28 cellular contexts compared by ENCODE assay signal in the genomic region with DNA sequence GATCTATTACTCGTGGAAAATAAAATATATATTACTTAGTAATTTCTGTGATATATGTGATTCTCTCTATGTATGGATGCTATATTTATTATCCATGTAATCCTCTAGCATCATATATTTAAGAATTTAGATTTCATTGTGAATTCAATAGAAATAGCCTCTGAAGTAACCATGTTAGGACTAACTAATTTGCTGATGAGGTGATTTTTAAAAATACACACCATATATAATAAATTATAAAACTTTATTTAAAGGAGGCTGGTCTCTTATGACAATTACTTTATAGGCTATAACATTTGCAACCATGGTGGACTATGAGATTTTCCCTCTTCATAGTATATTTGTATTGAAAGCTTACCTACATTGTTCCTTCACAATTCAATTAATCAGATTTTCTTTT.
"Had no signal": no experiment of that assay in that cellular context is flagged by ENCODE, and none has a peak within 500 bp of the region (broad histone marks: within the 10 kb centered on the region; RNA-seq: fewer than 3 reads in every experiment).

No MANE protein-coding gene starts in this region.

- H3K9me3 ChIP-seq: ovary, psoas muscle, sigmoid colon, suprapubic skin, testis, tibial artery, transverse colon, upper lobe of right lung, uterus had no signal

- H3K27ac ChIP-seq: neural progenitor cell, ovary, parathyroid adenoma, psoas muscle, sigmoid colon, spleen, suprapubic skin, testis, tibial artery, transverse colon, upper lobe of right lung, uterus had no signal

- H3K9ac ChIP-seq: neural progenitor cell, parathyroid adenoma had no signal

- H3K4me3 ChIP-seq: neural progenitor cell, ovary, psoas muscle, sigmoid colon, smooth muscle cell, spleen, suprapubic skin, testis, tibial artery, transverse colon, upper lobe of right lung, uterus had no signal

- H3K27me3 ChIP-seq: neural progenitor cell, ovary, sigmoid colon, spleen, suprapubic skin, testis, tibial artery, transverse colon, upper lobe of right lung, uterus had no signal

- H3K4me2 ChIP-seq: neural progenitor cell, smooth muscle cell had no signal

- DNase-seq: naive thymus-derived CD4-positive, alpha-beta T cell; natural killer cell; occipital lobe; ovary; posterior cingulate gyrus; psoas muscle; right cardiac atrium; sigmoid colon; spleen; stimulated activated CD4-positive, alpha-beta T cell treated with anti-CD3 and anti-CD28 coated beads, Interleukin-12 subunit alpha, Interleukin-12 subunit beta, amount 100 ng/mL, for 4 hours; stimulated activated CD4-positive, alpha-beta T cell treated with anti-CD3 and anti-CD28 coated beads, Interleukin-1b, Interleukin-23, amount 100 ng/mL, for 48 hours; stimulated activated CD4-positive, alpha-beta T cell treated with anti-CD3 and anti-CD28 coated beads, Interleukin-4, amount 100 ng/mL, for 1 hour; stimulated activated CD4-positive, alpha-beta T cell treated with anti-CD3 and anti-CD28 coated beads, Interleukin-4, amount 100 ng/mL, for 4 hours; stimulated activated CD8-positive, alpha-beta memory T cell treated with anti-CD3 and anti-CD28 coated beads, Interleukin-4, amount 100 ng/mL, for 48 hours; stimulated activated naive CD4-positive, alpha-beta T cell; stimulated activated naive CD8-positive, alpha-beta T cell treated with anti-CD3 and anti-CD28 coated beads, Interleukin-15, amount 100 ng/mL, for 72 hours; stimulated activated naive CD8-positive, alpha-beta T cell treated with anti-CD3 and anti-CD28 coated beads, Interleukin-15, Interleukin-2, amounts not matched to agents 100 U/mL and 50 U/mL, for 24 hours; substantia nigra; testis; tibial artery; transverse colon; upper lobe of right lung; uterus had no signal

- H2AFZ ChIP-seq: neural progenitor cell, parathyroid adenoma had no signal

- H3K79me2 ChIP-seq: parathyroid adenoma had no signal

- ATAC-seq: naive thymus-derived CD4-positive, alpha-beta T cell; natural killer cell; psoas muscle; right cardiac atrium; stimulated activated memory B cell treated with anti-CD40 and anti-IgM and Interleukin-4, amounts not matched to agents 10 μg/mL and 1 μg/mL and 100 μg/mL, for 72 hours; stimulated activated naive CD8-positive, alpha-beta T cell treated with anti-CD3 and anti-CD28 coated beads, Interleukin-15, amount 100 ng/mL, for 72 hours; stimulated activated naive CD8-positive, alpha-beta T cell treated with anti-CD3 and anti-CD28 coated beads, Interleukin-15, Interleukin-2, amounts not matched to agents 100 U/mL and 50 U/mL, for 24 hours; upper lobe of right lung had no signal

- H3K4me1 ChIP-seq: neural progenitor cell, parathyroid adenoma, psoas muscle, sigmoid colon, spleen, suprapubic skin, testis, tibial artery, transverse colon, upper lobe of right lung, uterus had no signal

- H3K36me3 ChIP-seq: neural progenitor cell, ovary, sigmoid colon, spleen, suprapubic skin, tibial artery, transverse colon, upper lobe of right lung, uterus had no signal
